Comparison of ENCODE assay signal across 30 cellular contexts in genomic region chr11:9783986-9784385, GRCh38.
A peak's percentile ranks its signal among the peaks of the same experiment; 100 is the strongest.
DNase-seq lines count a peak whose midpoint lies in the region; ATAC-seq and TF ChIP-seq lines count a peak whose summit lies in the region.
"Had no signal": no experiment of that assay in that cellular context is flagged by ENCODE, and none has a peak within 500 bp of the region (broad histone marks: within the 10 kb centered on the region; RNA-seq: fewer than 3 reads in every experiment).

No MANE protein-coding gene starts in this region.

- H4K8ac ChIP-seq in mesendoderm (ENCODE audit: low read depth, low read length): no peak overlapping the region

- H3K4ac ChIP-seq in mesendoderm (ENCODE audit: low read depth, low read length): no peak overlapping the region

- H3K27ac Mint-ChIP-seq in IgD-negative memory B cell: peak overlapping the region in 2 of 3 donors; percentile 31 to 85
- H3K27ac Mint-ChIP-seq: activated CD4-positive, alpha-beta T cell treated with anti-CD3 and anti-CD28 coated beads, Interleukin-2, amount 10 ng/mL, durations not matched to agents 24 days and 14 days; activated naive CD4-positive, alpha-beta T cell treated with anti-CD3 and anti-CD28 coated beads for 36 hours; immature natural killer cell; T-helper 2 cell treated with Interferon-gamma antibody and Interleukin-4, amounts not matched to agents 5 μg/mL and 100 μg/mL, for 36 hours had no signal

- no peak overlapping the region for H3K9ac ChIP-seq in mesendoderm (ENCODE audit: low read length)
- H3K9ac ChIP-seq: BLaER1 treated with 17β-estradiol and CSF1 and Interleukin-3, amounts not matched to agents 10 nM and 100 nM had no signal

- H3K18ac ChIP-seq in mesendoderm (ENCODE audit: low read length): no peak overlapping the region

- no peak overlapping the region for H3K4me3 Mint-ChIP-seq in IgD-negative memory B cell
- H3K4me3 Mint-ChIP-seq: activated CD4-positive, alpha-beta T cell treated with anti-CD3 and anti-CD28 coated beads, Interleukin-2, amount 10 ng/mL, durations not matched to agents 24 days and 14 days; activated naive CD4-positive, alpha-beta T cell treated with anti-CD3 and anti-CD28 coated beads for 36 hours; immature natural killer cell; nephron; T-helper 2 cell treated with Interferon-gamma antibody and Interleukin-4, amounts not matched to agents 5 μg/mL and 100 μg/mL, for 36 hours had no signal

- WGBS in mesendoderm (ENCODE audit: extremely low coverage, insufficient coverage, low lambda C conversion rate): no CpG with 5 or more reads among the region's 2 CpGs

- no peaks in the 10 kb centered on the region for H3K4me1 ChIP-seq in mesendoderm (ENCODE audit: control insufficient read depth, low read depth, low read length)
- H3K4me1 ChIP-seq: Caco-2 had no signal

- peaks cover 10% of the 10 kb centered on the region for H3K36me3 Mint-ChIP-seq in IgD-negative memory B cell

- H3K4me2 ChIP-seq in mesendoderm (ENCODE audit: low read length): no peak overlapping the region
- H3K4me2 ChIP-seq: BLaER1 treated with 17β-estradiol and CSF1 and Interleukin-3, amounts not matched to agents 10 nM and 100 nM had no signal

- no peak overlapping the region for H4K5ac ChIP-seq in mesendoderm (ENCODE audit: low read length)

- no peaks in the 10 kb centered on the region for H3K9me3 Mint-ChIP-seq in IgD-negative memory B cell
- H3K9me3 Mint-ChIP-seq: activated CD4-positive, alpha-beta T cell treated with anti-CD3 and anti-CD28 coated beads, Interleukin-2, amount 10 ng/mL, durations not matched to agents 24 days and 14 days; activated naive CD4-positive, alpha-beta T cell treated with anti-CD3 and anti-CD28 coated beads for 36 hours; immature natural killer cell; nephron; T-helper 2 cell treated with Interferon-gamma antibody and Interleukin-4, amounts not matched to agents 5 μg/mL and 100 μg/mL, for 36 hours had no signal

- H3K23ac ChIP-seq in mesendoderm (ENCODE audit: low read length): no peak overlapping the region

- no peaks in the 10 kb centered on the region for H3K27me3 Mint-ChIP-seq in IgD-negative memory B cell
- H3K27me3 Mint-ChIP-seq: activated CD4-positive, alpha-beta T cell treated with anti-CD3 and anti-CD28 coated beads, Interleukin-2, amount 10 ng/mL, durations not matched to agents 24 days and 14 days had no signal

- H3K27me3 ChIP-seq in mesendoderm (ENCODE audit: insufficient read depth, low read length, poor library complexity): no peaks in the 10 kb centered on the region

- TF ChIP-seq CTCF in AG10803 (conservative IDR thresholded peaks at IDR 0.05; ENCODE audit: low read length) (no peak), choroid plexus epithelial cell (conservative IDR thresholded peaks at IDR 0.05; ENCODE audit: low read depth, low read length) (no peak), GM10266 (IDR thresholded peaks at IDR 0.05; ENCODE audit: control insufficient read depth, insufficient read depth, low read depth, missing control alignments) (no peak)

- H2BK15ac ChIP-seq in mesendoderm (replicated peaks; ENCODE audit: low read depth): no peak overlapping the region

- peaks cover 2% of the 10 kb centered on the region for H3K79me1 ChIP-seq in mesendoderm (ENCODE audit: low read length)

- H3K56ac ChIP-seq in mesendoderm (ENCODE audit: low read length): no peak overlapping the region

- peak; percentile 45 for DNase-seq in AG10803 (ENCODE audit: low read depth)
- DNase-seq in choroid plexus epithelial cell (ENCODE audit: low read depth): peak; percentile 50
- DNase-seq in mesendoderm: no peak
- DNase-seq in NCI-H2171 (lab: John Stamatoyannopoulos, UW): no peak
- no peak for DNase-seq in GM10266 (ENCODE audit: extremely low spot score)
- no peak for DNase-seq in SW480 (ENCODE audit: low spot score)
- DNase-seq: ACHN; activated CD4-positive, alpha-beta T cell treated with anti-CD3 and anti-CD28 coated beads, Interleukin-2, amount 10 ng/mL, durations not matched to agents 24 days and 14 days; activated naive CD4-positive, alpha-beta T cell treated with anti-CD3 and anti-CD28 coated beads for 36 hours; activated T-cell treated with anti-CD3 and anti-CD28 coated beads, Interleukin-2, amount 50 U/mL, for 48 hours; amygdala; Caco-2; cortex of kidney; hippocampal formation; immature natural killer cell; NCI-H1048; NCI-H1694; NCI-H510A; retina; stimulated activated CD4-positive, alpha-beta T cell treated with anti-CD3 and anti-CD28 coated beads, Interleukin-2, amount 100 ng/mL, for 48 hours had no signal

- H2AK5ac ChIP-seq in mesendoderm (ENCODE audit: low read length): no peak overlapping the region

- H2BK120ac ChIP-seq in mesendoderm (ENCODE audit: low read depth, low read length): no peak overlapping the region

- no peaks in the 10 kb centered on the region for H3K79me2 ChIP-seq in mesendoderm (ENCODE audit: control insufficient read depth, insufficient read depth, low read length)

- H3K36me3 ChIP-seq in mesendoderm (ENCODE audit: control insufficient read depth, insufficient read depth, low read length): peaks cover 1% of the 10 kb centered on the region

- peaks cover 0 to 6% (median 0%) of the 10 kb centered on the region in 3 donors for H3K4me1 Mint-ChIP-seq in IgD-negative memory B cell

- peak overlapping the region; percentile 29 for H3K27ac ChIP-seq in mesendoderm (ENCODE audit: low read depth, low read length)
- H3K27ac ChIP-seq: BLaER1 treated with 17β-estradiol and CSF1 and Interleukin-3, amounts not matched to agents 10 nM and 100 nM; HL-60; VCaP had no signal

- no peak overlapping the region for H3K4me3 ChIP-seq in AG10803 (ENCODE audit: low read length)
- H3K4me3 ChIP-seq in choroid plexus epithelial cell (ENCODE audit: low read depth, low read length): no peak overlapping the region
- no peak overlapping the region for H3K4me3 ChIP-seq in mesendoderm (ENCODE audit: low read length)
- H3K4me3 ChIP-seq: BLaER1 treated with 17β-estradiol and CSF1 and Interleukin-3, amounts not matched to agents 10 nM and 100 nM had no signal

- H2BK5ac ChIP-seq in mesendoderm (ENCODE audit: low read length): no peak overlapping the region

- no peak for ATAC-seq in HG03095 (IDR thresholded peaks at IDR 0.05; ENCODE audit: unreplicated experiment)
- ATAC-seq: esophagus mucosa, HCT116, left lobe of liver had no signal

Comparison
In these comparisons a context has a peak if more than half of its experiments do, and no peak if none do; other contexts are left out.
1. DNase-seq: peak in AG10803 (single experiment) and choroid plexus epithelial cell (single experiment); none in mesendoderm (single experiment), NCI-H2171 (single experiment), GM10266 (single experiment) and SW480 (single experiment).